2 cellular contexts compared by ENCODE assay signal in the genomic region with DNA sequence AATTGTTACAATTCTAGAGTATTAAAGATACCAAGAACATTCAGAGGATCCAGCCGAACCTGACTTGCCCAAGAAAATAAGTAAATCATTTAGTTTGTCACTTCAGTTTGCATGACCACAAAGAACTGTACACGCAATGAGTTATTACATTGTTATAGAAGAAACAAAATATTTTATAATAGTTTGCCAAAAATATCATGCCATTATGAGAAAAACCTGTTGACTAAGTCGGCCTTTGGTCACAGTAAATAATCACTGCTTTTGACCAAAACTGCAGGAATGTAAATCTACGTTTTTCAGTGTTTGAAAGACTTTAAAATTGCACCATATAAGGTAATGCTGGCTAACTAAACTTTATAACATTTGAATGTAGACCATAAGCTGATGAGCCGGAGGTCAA.
TF ChIP-seq lines count a peak whose summit lies in the region.

No MANE protein-coding gene starts in this region.

TF ChIP-seq in SK-N-SH, 30 proteins besides CTCF, POLR2A, EP300 and RAD21 (continued from another document):
- TF ChIP-seq ZBTB33 (IDR thresholded peaks at IDR 0.05; ENCODE audit: borderline replicate concordance, low read depth): no peak
- no peak for TF ChIP-seq YY1 (IDR thresholded peaks at IDR 0.05; ENCODE audit: low read depth)
- TF ChIP-seq FOXJ3 (CRISPR knock-in tag; IDR thresholded peaks at IDR 0.05): no peak
- TF ChIP-seq NFIC (IDR thresholded peaks at IDR 0.05; ENCODE audit: borderline replicate concordance): no peak
- no peak for TF ChIP-seq POLR2AphosphoS5 (IDR thresholded peaks at IDR 0.05; ENCODE audit: low read depth, low read length)
- TF ChIP-seq NRF1 (IDR thresholded peaks at IDR 0.05; ENCODE audit: low read depth, low read length): no peak
- no peak for TF ChIP-seq SMC3 (IDR thresholded peaks at IDR 0.05; ENCODE audit: low read depth, low read length)
- TF ChIP-seq, protein P1, sequence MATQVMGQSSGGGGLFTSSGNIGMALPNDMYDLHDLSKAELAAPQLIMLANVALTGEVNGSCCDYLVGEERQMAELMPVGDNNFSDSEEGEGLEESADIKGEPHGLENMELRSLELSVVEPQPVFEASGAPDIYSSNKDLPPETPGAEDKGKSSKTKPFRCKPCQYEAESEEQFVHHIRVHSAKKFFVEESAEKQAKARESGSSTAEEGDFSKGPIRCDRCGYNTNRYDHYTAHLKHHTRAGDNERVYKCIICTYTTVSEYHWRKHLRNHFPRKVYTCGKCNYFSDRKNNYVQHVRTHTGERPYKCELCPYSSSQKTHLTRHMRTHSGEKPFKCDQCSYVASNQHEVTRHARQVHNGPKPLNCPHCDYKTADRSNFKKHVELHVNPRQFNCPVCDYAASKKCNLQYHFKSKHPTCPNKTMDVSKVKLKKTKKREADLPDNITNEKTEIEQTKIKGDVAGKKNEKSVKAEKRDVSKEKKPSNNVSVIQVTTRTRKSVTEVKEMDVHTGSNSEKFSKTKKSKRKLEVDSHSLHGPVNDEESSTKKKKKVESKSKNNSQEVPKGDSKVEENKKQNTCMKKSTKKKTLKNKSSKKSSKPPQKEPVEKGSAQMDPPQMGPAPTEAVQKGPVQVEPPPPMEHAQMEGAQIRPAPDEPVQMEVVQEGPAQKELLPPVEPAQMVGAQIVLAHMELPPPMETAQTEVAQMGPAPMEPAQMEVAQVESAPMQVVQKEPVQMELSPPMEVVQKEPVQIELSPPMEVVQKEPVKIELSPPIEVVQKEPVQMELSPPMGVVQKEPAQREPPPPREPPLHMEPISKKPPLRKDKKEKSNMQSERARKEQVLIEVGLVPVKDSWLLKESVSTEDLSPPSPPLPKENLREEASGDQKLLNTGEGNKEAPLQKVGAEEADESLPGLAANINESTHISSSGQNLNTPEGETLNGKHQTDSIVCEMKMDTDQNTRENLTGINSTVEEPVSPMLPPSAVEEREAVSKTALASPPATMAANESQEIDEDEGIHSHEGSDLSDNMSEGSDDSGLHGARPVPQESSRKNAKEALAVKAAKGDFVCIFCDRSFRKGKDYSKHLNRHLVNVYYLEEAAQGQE (IDR thresholded peaks at IDR 0.05; ENCODE audit: low read depth, low read length): no peak
- TF ChIP-seq, protein P2, sequence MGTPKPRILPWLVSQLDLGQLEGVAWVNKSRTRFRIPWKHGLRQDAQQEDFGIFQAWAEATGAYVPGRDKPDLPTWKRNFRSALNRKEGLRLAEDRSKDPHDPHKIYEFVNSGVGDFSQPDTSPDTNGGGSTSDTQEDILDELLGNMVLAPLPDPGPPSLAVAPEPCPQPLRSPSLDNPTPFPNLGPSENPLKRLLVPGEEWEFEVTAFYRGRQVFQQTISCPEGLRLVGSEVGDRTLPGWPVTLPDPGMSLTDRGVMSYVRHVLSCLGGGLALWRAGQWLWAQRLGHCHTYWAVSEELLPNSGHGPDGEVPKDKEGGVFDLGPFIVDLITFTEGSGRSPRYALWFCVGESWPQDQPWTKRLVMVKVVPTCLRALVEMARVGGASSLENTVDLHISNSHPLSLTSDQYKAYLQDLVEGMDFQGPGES (IDR thresholded peaks at IDR 0.05; ENCODE audit: low read depth, low read length): no peak
- no peak for TF ChIP-seq USF1 (IDR thresholded peaks at IDR 0.05; ENCODE audit: borderline replicate concordance, low read depth)
- no peak for TF ChIP-seq FOXM1 (IDR thresholded peaks at IDR 0.05; ENCODE audit: low read depth)
- TF ChIP-seq, protein P3, sequence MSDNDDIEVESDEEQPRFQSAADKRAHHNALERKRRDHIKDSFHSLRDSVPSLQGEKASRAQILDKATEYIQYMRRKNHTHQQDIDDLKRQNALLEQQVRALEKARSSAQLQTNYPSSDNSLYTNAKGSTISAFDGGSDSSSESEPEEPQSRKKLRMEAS (IDR thresholded peaks at IDR 0.05; ENCODE audit: low read depth): no peak
- TF ChIP-seq TCF12 (IDR thresholded peaks at IDR 0.05): no peak
- no peak for TF ChIP-seq CHD2 (IDR thresholded peaks at IDR 0.05; ENCODE audit: low read length, partially characterized antibody)
- TF ChIP-seq ELF1 (IDR thresholded peaks at IDR 0.05): no peak
- no peak for TF ChIP-seq RFX5 (IDR thresholded peaks at IDR 0.05; ENCODE audit: low read length)
- TF ChIP-seq TAF1 (IDR thresholded peaks at IDR 0.05; ENCODE audit: borderline replicate concordance, low read depth, low read length): no peak
- no peak for TF ChIP-seq PBX3 (IDR thresholded peaks at IDR 0.05)

TF ChIP-seq in SK-N-SH treated with all-trans-retinoic acid at 6 μM for 48 hours, 23 proteins besides CTCF, POLR2A, EP300 and RAD21 (continued from another document):
- TF ChIP-seq, protein P4, sequence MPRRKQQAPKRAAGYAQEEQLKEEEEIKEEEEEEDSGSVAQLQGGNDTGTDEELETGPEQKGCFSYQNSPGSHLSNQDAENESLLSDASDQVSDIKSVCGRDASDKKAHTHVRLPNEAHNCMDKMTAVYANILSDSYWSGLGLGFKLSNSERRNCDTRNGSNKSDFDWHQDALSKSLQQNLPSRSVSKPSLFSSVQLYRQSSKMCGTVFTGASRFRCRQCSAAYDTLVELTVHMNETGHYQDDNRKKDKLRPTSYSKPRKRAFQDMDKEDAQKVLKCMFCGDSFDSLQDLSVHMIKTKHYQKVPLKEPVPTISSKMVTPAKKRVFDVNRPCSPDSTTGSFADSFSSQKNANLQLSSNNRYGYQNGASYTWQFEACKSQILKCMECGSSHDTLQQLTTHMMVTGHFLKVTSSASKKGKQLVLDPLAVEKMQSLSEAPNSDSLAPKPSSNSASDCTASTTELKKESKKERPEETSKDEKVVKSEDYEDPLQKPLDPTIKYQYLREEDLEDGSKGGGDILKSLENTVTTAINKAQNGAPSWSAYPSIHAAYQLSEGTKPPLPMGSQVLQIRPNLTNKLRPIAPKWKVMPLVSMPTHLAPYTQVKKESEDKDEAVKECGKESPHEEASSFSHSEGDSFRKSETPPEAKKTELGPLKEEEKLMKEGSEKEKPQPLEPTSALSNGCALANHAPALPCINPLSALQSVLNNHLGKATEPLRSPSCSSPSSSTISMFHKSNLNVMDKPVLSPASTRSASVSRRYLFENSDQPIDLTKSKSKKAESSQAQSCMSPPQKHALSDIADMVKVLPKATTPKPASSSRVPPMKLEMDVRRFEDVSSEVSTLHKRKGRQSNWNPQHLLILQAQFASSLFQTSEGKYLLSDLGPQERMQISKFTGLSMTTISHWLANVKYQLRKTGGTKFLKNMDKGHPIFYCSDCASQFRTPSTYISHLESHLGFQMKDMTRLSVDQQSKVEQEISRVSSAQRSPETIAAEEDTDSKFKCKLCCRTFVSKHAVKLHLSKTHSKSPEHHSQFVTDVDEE (CRISPR knock-in tag; IDR thresholded peaks at IDR 0.05): no peak
- TF ChIP-seq TCF4 (CRISPR knock-in tag; IDR thresholded peaks at IDR 0.05; ENCODE audit: borderline replicate concordance): no peak
- TF ChIP-seq ZFP30 (CRISPR knock-in tag; IDR thresholded peaks at IDR 0.05): no peak
- no peak for TF ChIP-seq ARNTL (CRISPR knock-in tag; IDR thresholded peaks at IDR 0.05; ENCODE audit: borderline replicate concordance, low read depth)
- TF ChIP-seq ZC3H10 (CRISPR knock-in tag; IDR thresholded peaks at IDR 0.05): no peak
- TF ChIP-seq ZNF8 (CRISPR knock-in tag; IDR thresholded peaks at IDR 0.05): no peak
- TF ChIP-seq CSDC2 (CRISPR knock-in tag; IDR thresholded peaks at IDR 0.05): no peak
- TF ChIP-seq, protein P5, sequence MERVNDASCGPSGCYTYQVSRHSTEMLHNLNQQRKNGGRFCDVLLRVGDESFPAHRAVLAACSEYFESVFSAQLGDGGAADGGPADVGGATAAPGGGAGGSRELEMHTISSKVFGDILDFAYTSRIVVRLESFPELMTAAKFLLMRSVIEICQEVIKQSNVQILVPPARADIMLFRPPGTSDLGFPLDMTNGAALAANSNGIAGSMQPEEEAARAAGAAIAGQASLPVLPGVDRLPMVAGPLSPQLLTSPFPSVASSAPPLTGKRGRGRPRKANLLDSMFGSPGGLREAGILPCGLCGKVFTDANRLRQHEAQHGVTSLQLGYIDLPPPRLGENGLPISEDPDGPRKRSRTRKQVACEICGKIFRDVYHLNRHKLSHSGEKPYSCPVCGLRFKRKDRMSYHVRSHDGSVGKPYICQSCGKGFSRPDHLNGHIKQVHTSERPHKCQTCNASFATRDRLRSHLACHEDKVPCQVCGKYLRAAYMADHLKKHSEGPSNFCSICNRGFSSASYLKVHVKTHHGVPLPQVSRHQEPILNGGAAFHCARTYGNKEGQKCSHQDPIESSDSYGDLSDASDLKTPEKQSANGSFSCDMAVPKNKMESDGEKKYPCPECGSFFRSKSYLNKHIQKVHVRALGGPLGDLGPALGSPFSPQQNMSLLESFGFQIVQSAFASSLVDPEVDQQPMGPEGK (CRISPR knock-in tag; IDR thresholded peaks at IDR 0.05; ENCODE audit: borderline replicate concordance): no peak
- no peak for TF ChIP-seq BACH2 (CRISPR knock-in tag; IDR thresholded peaks at IDR 0.05; ENCODE audit: borderline replicate concordance)
